9 cellular contexts compared by ENCODE assay signal in the genomic region with DNA sequence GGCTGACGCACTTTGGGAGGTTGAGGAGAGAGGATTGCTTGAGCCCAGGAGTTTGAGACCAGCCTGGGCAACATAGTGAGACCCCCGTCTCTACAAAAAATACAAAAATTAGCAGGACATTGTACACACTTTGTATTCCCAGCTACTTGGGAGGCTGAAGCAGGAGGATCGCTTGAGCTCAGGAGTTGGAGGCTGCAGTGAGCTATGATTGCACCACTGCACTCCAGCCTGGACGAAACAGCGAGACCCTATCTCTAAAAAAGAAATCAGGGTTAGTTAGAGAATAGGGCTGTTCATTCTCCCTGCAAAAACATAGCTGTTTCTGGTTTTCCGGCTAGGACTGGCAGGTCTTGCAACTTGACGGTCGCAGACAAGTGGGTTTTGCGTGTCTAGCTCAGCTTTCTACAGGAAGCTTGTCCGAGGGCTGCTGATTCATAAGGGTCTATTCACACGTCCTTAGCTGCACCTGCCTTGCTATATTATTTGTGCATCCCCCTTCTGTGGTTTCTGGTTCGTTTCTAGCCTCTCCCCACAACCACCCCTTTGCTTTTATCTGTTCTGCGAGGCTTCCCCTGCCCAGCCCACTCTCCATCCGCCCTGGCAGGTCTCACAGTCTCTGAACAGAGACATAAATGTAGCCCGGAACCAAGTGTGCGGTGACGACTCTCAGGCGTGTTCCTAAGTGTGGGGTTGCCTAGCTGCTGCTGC. TPM values are rescaled to one million over a fixed set of nuclear protein-coding genes. Genes with fewer than 3 reads are reported as not detected.
DNase-seq lines count a peak whose midpoint lies in the region; ATAC-seq lines count a peak whose summit lies in the region.
"Had no signal": no experiment of that assay in that cellular context is flagged by ENCODE, and none has a peak within 500 bp of the region (broad histone marks: within the 10 kb centered on the region; RNA-seq: fewer than 3 reads in every experiment).

No MANE protein-coding gene starts in this region.

- H3K27me3 Mint-ChIP-seq in CD4-positive, alpha-beta memory T cell, result no peaks in the 10 kb centered on the region
- peaks cover 0 to 20% (median 0%) of the 10 kb centered on the region in 5 donors for H3K27me3 Mint-ChIP-seq in naive thymus-derived CD4-positive, alpha-beta T cell

- peak overlapping the region; percentile 12 to 84 (median 55) for H3K27ac Mint-ChIP-seq in CD4-positive, alpha-beta memory T cell
- H3K27ac Mint-ChIP-seq in naive thymus-derived CD4-positive, alpha-beta T cell, result peak overlapping the region in 8 of 9 donors; percentile 0 to 89 (median 76)

- peak overlapping the region; percentile 33 for H3K27ac ChIP-seq in CD4-positive, alpha-beta memory T cell (ENCODE audit: low read depth, low read length)
- no peak overlapping the region for H3K27ac ChIP-seq in naive thymus-derived CD4-positive, alpha-beta T cell (ENCODE audit: low read depth, low read length)

- DNase-seq in CD4-positive, alpha-beta memory T cell, result peak; percentile 60 to 80 (median 65)
- DNase-seq in activated CD4-positive, CD25-positive, alpha-beta regulatory T cell treated with anti-CD3 and anti-CD28 coated beads, Interleukin-2, amount 50 U/mL, for 72 hours, result peak; percentile 60
- DNase-seq in naive thymus-derived CD4-positive, alpha-beta T cell, result peak in 8 of 9 donors; percentile 24 to 61 (median 59)
- DNase-seq in RKO (ENCODE audit: low spot score) (no peak), left ventricle myocardium superior (no peak), pons (ENCODE audit: low spot score) (no peak)

- H3K36me3 Mint-ChIP-seq in CD4-positive, alpha-beta memory T cell, result no peaks in the 10 kb centered on the region
- H3K36me3 Mint-ChIP-seq in naive thymus-derived CD4-positive, alpha-beta T cell, result no peaks in the 10 kb centered on the region

- CTCF ChIA-PET in CD4-positive, alpha-beta memory T cell (lab: Charles Lee; ENCODE audit: partially characterized antibody), result interaction anchor here (0.9 to 6.0 kb wide), 5 partner anchors 11 to 27 kb away, joined by 3 to 85 read pairs (median 14); no protein-coding TSS in a partner anchor
- CTCF ChIA-PET in naive thymus-derived CD4-positive, alpha-beta T cell (lab: Charles Lee), result interaction anchor here (0.6 to 2.7 kb wide), 4 partner anchors 12 to 309 kb away, joined by 3 to 17 read pairs (median 4); no protein-coding TSS in a partner anchor

- POLR2A ChIA-PET in CD4-positive, alpha-beta memory T cell (lab: Charles Lee; ENCODE audit: partially characterized antibody), result interaction anchor here (0.9 to 3.3 kb wide), 9 partner anchors 9 to 188 kb away, joined by 3 to 57 read pairs (median 4); no protein-coding TSS in a partner anchor
- POLR2A ChIA-PET in naive thymus-derived CD4-positive, alpha-beta T cell (lab: Charles Lee), result interaction anchor here (0.8 to 1.6 kb wide), 5 partner anchors 12 to 190 kb away, joined by 3 to 14 read pairs (median 3); no protein-coding TSS in a partner anchor

- peaks cover 18 to 25% (median 22%) of the 10 kb centered on the region in 4 donors for H3K4me1 Mint-ChIP-seq in CD4-positive, alpha-beta memory T cell
- peaks cover 16 to 29% (median 24%) of the 10 kb centered on the region in 7 donors for H3K4me1 Mint-ChIP-seq in naive thymus-derived CD4-positive, alpha-beta T cell

- H3K4me3 ChIP-seq in CD4-positive, alpha-beta memory T cell (ENCODE audit: low read length in 2 of 2), result peak overlapping the region; percentile 21 to 22
- H3K4me3 ChIP-seq in naive thymus-derived CD4-positive, alpha-beta T cell (ENCODE audit: low read length), result peak overlapping the region; percentile 46

- H3K9me3 Mint-ChIP-seq in CD4-positive, alpha-beta memory T cell, result no peaks in the 10 kb centered on the region
- H3K9me3 Mint-ChIP-seq in naive thymus-derived CD4-positive, alpha-beta T cell, result peaks cover 0 to 2% (median 0%) of the 10 kb centered on the region in 11 donors
- H3K9me3 Mint-ChIP-seq: neural crest cell had no signal

- peak; percentile 92 for ATAC-seq in GM19455 (IDR thresholded peaks at IDR 0.05; ENCODE audit: unreplicated experiment)
- peak; percentile 92 for ATAC-seq in HG03520 (IDR thresholded peaks at IDR 0.05; ENCODE audit: unreplicated experiment)
- peak; percentile 90 for ATAC-seq in naive thymus-derived CD4-positive, alpha-beta T cell
- no peak for ATAC-seq in left ventricle myocardium superior

- H3K4me3 Mint-ChIP-seq in CD4-positive, alpha-beta memory T cell, result peak overlapping the region; percentile 58 to 92 (median 77)
- H3K4me3 Mint-ChIP-seq in naive thymus-derived CD4-positive, alpha-beta T cell, result peak overlapping the region; percentile 46 to 88 (median 80)
- H3K4me3 Mint-ChIP-seq: neural crest cell had no signal

- intact Hi-C loops in CD4-positive, alpha-beta memory T cell (cut with micrococcal nuclease), result no loop called here
- intact Hi-C loops in naive thymus-derived CD4-positive, alpha-beta T cell (cut with micrococcal nuclease), result loop anchor here (1.0 to 2.0 kb wide), 2 partner anchors 11 to 18 kb away; no protein-coding TSS in a partner anchor
- intact Hi-C loops in left ventricle myocardium superior (cut with micrococcal nuclease), result no loop called here

- peaks cover 21% of the 10 kb centered on the region for H3K4me1 ChIP-seq in CD4-positive, alpha-beta memory T cell (ENCODE audit: insufficient read depth, low read length)
- peaks cover 15 to 16% of the 10 kb centered on the region in 2 donors for H3K4me1 ChIP-seq in naive thymus-derived CD4-positive, alpha-beta T cell (ENCODE audit: control insufficient read depth in 2 of 2, insufficient read depth in 2 of 2, low read length in 2 of 2)

- no peaks in the 10 kb centered on the region for H3K27me3 ChIP-seq in CD4-positive, alpha-beta memory T cell (ENCODE audit: insufficient read depth, low read length)
- H3K27me3 ChIP-seq in naive thymus-derived CD4-positive, alpha-beta T cell (ENCODE audit: control insufficient read depth in 2 of 2, insufficient read depth in 2 of 2, low read length in 2 of 2), result no peaks in the 10 kb centered on the region

- H3K36me3 ChIP-seq in CD4-positive, alpha-beta memory T cell (ENCODE audit: insufficient read depth, low read length), result no peaks in the 10 kb centered on the region
- no peaks in the 10 kb centered on the region for H3K36me3 ChIP-seq in naive thymus-derived CD4-positive, alpha-beta T cell (ENCODE audit: control insufficient read depth in 2 of 3, insufficient read depth in 3 of 3, low read length in 3 of 3)

- no peaks in the 10 kb centered on the region for H3K9me3 ChIP-seq in CD4-positive, alpha-beta memory T cell (ENCODE audit: control insufficient read depth in 1 of 2, low read length in 2 of 2)
- H3K9me3 ChIP-seq in naive thymus-derived CD4-positive, alpha-beta T cell (ENCODE audit: control insufficient read depth in 2 of 3, low read length in 3 of 3), result no peaks in the 10 kb centered on the region

RNA-seq across cellular contexts. Expression of a gene that starts 10.7 kb away (rescaled TPM):
- 1 to 10 TPM; 1.6 to 2.0 TPM for total RNA-seq in CD4-positive, alpha-beta memory T cell
- under 1 TPM in 1 of 2 donors, not detected in 1; 0.15 TPM for polyA plus RNA-seq in CD4-positive, alpha-beta memory T cell
- total RNA-seq in naive thymus-derived CD4-positive, alpha-beta T cell, result 1 to 10 TPM in 1 of 5 experiments, under 1 TPM in 4; 0.07 to 2.4 (median 0.80) TPM
- polyA plus RNA-seq in naive thymus-derived CD4-positive, alpha-beta T cell, result under 1 TPM; 0.07 to 0.13 TPM
- total RNA-seq in left ventricle myocardium superior, result 0.05 TPM
- total RNA-seq: neural crest cell had no signal

Comparison
In these comparisons a context has a peak if more than half of its experiments do, and no peak if none do; other contexts are left out.
1. DNase-seq: peak in CD4-positive, alpha-beta memory T cell (5 of 5), activated CD4-positive, CD25-positive, alpha-beta regulatory T cell treated with anti-CD3 and anti-CD28 coated beads, Interleukin-2, amount 50 U/mL, for 72 hours (single experiment) and naive thymus-derived CD4-positive, alpha-beta T cell (8 of 9); none in RKO (single experiment), left ventricle myocardium superior (single experiment) and pons (single experiment).
2. intact Hi-C loops: an anchor here in naive thymus-derived CD4-positive, alpha-beta T cell (1.0 to 2.0 kb wide); none called in CD4-positive, alpha-beta memory T cell and left ventricle myocardium superior.